18 cellular contexts compared by ENCODE assay signal in the genomic region with DNA sequence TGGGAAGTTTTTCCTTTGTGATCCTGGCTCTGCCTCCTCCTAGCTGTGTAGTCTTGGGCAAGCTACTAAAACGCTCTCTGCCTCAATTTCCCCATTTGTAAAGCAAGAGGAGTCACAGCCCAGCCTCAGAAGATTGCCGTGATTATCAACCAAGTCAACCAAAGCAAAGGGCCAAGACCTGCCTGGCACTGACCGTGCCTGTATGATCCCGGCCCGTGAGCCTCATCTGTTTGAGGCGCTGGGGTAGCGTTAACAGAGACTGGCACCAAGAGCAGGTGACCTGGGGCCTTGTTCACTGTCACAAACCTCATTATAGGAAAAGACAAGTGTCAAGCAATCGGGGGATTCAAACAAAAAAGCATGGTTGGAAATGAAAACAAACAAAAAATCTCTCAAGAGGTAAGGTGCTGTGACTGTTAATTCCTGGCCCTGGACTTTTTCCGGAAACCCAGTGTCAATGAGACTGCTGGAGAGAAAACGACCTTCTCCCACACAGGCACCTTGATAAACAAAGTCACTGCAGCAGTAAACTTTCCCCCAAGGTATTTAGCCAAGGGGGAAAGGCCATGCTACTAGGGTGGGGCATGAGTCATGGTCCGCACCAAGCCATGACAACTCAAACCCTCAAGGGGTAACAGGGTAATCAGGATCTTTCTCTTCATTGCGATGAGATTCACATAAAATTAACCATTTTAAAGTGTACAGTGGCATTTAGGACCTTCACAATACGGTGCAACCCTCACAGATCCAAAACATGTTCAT. TPM values are rescaled to one million over a fixed set of nuclear protein-coding genes. Genes with fewer than 3 reads are reported as not detected.
DNase-seq lines count a peak whose midpoint lies in the region; ATAC-seq and TF ChIP-seq lines count a peak whose summit lies in the region.
"Had no signal": no experiment of that assay in that cellular context is flagged by ENCODE, and none has a peak within 500 bp of the region (broad histone marks: within the 10 kb centered on the region; RNA-seq: fewer than 3 reads in every experiment).

No MANE protein-coding gene starts in this region.

- CTCF ChIA-PET in PC-3 (lab: Charles Lee): no interaction called here
- CTCF ChIA-PET in activated naive CD4-positive, alpha-beta T cell treated with anti-CD3 and anti-CD28 coated beads, Interleukin-2, amount 10 ng/mL, durations not matched to agents 7 days and 5 days (lab: Charles Lee): no interaction called here

- DNase-seq in activated naive CD8-positive, alpha-beta T cell treated with anti-CD3 and anti-CD28 coated beads for 36 hours: no peak
- DNase-seq in activated naive CD8-positive, alpha-beta T cell treated with anti-CD3 and anti-CD28 coated beads, Interleukin-2, amount 50 U/mL, for 24 hours: no peak
- DNase-seq in PC-3 (peak; percentile 65), hepatocyte (ENCODE audit: low spot score) (peak; percentile 5), upper lobe of right lung (peak; percentile 32), AML-193 (lab: John Stamatoyannopoulos, UW) (no peak)
- no peak for DNase-seq in activated naive CD4-positive, alpha-beta T cell treated with anti-CD3 and anti-CD28 coated beads, Interleukin-2, amount 10 ng/mL, durations not matched to agents 7 days and 5 days
- DNase-seq: Calu3, DMS79 treated with DMSO at 0.1 percent for 48 hours, NCI-H1417, NCI-H1930, NCI-H2171, NCI-H446 treated with DMSO at 0.1 percent for 48 hours, NCI-H82, SJCRH30 had no signal

- no peaks in the 10 kb centered on the region for H4K20me1 ChIP-seq in PC-3 (ENCODE audit: low read length)
- H4K20me1 ChIP-seq in hepatocyte (ENCODE audit: insufficient read depth, poor library complexity, severe bottlenecking): no peaks in the 10 kb centered on the region

- H3K4me3 ChIP-seq in PC-3 (ENCODE audit: low read length) (0 out of 2 replicates have a peak overlapping the region, but pooled peaks have one; percentile 9), hepatocyte (no peak overlapping the region), upper lobe of right lung (no peak overlapping the region)
- H3K4me3 ChIP-seq: Peyer's patch, SJCRH30 had no signal

- peak overlapping the region; percentile 47 for H3K9ac ChIP-seq in PC-3 (ENCODE audit: low read length)

- peaks cover 56% of the 10 kb centered on the region for H3K4me1 ChIP-seq in PC-3 (ENCODE audit: insufficient read depth, low read length)
- H3K4me1 ChIP-seq in hepatocyte (ENCODE audit: insufficient read depth): peaks cover 5% of the 10 kb centered on the region
- H3K4me1 ChIP-seq in upper lobe of right lung: peaks cover 6% of the 10 kb centered on the region
- H3K4me1 ChIP-seq: SJCRH30 had no signal

- TF ChIP-seq CTCF in PC-3 (conservative IDR thresholded peaks at IDR 0.05; ENCODE audit: low read depth, low read length): no peak
- no peak for TF ChIP-seq CTCF in hepatocyte (IDR thresholded peaks at IDR 0.05; ENCODE audit: poor library complexity)
- TF ChIP-seq CTCF in upper lobe of right lung (IDR thresholded peaks at IDR 0.05): no peak

- WGBS in hepatocyte (ENCODE audit: low lambda C conversion rate, missing lambda C conversion rate): 85% methylated on average over 13 of the region's 13 CpGs

- peaks cover 8% of the 10 kb centered on the region for H3K4me1 Mint-ChIP-seq in activated naive CD8-positive, alpha-beta T cell treated with anti-CD3 and anti-CD28 coated beads for 36 hours
- H3K4me1 Mint-ChIP-seq in activated naive CD8-positive, alpha-beta T cell treated with anti-CD3 and anti-CD28 coated beads, Interleukin-2, amount 50 U/mL, for 24 hours: peaks cover 5% of the 10 kb centered on the region
- H3K4me1 Mint-ChIP-seq in activated naive CD4-positive, alpha-beta T cell treated with anti-CD3 and anti-CD28 coated beads, Interleukin-2, amount 10 ng/mL, durations not matched to agents 7 days and 5 days: peaks cover 13% of the 10 kb centered on the region

- intact Hi-C loops in PC-3 (cut with micrococcal nuclease): no loop called here
- intact Hi-C loops in upper lobe of right lung (cut with DNase I): no loop called here

- H3F3A ChIP-seq in PC-3 (ENCODE audit: low read length, unreplicated experiment): peaks cover 12% of the 10 kb centered on the region

- H3K9me3 Mint-ChIP-seq in activated naive CD8-positive, alpha-beta T cell treated with anti-CD3 and anti-CD28 coated beads for 36 hours: no peaks in the 10 kb centered on the region
- H3K9me3 Mint-ChIP-seq in activated naive CD8-positive, alpha-beta T cell treated with anti-CD3 and anti-CD28 coated beads, Interleukin-2, amount 50 U/mL, for 24 hours: no peaks in the 10 kb centered on the region
- H3K9me3 Mint-ChIP-seq in activated naive CD4-positive, alpha-beta T cell treated with anti-CD3 and anti-CD28 coated beads, Interleukin-2, amount 10 ng/mL, durations not matched to agents 7 days and 5 days: peaks cover 5% of the 10 kb centered on the region

- POLR2A ChIA-PET in PC-3 (lab: Charles Lee; ENCODE audit: unreplicated experiment): no interaction called here

- H3K27me3 Mint-ChIP-seq in activated naive CD8-positive, alpha-beta T cell treated with anti-CD3 and anti-CD28 coated beads for 36 hours: no peaks in the 10 kb centered on the region
- no peaks in the 10 kb centered on the region for H3K27me3 Mint-ChIP-seq in activated naive CD8-positive, alpha-beta T cell treated with anti-CD3 and anti-CD28 coated beads, Interleukin-2, amount 50 U/mL, for 24 hours
- no peaks in the 10 kb centered on the region for H3K27me3 Mint-ChIP-seq in activated naive CD4-positive, alpha-beta T cell treated with anti-CD3 and anti-CD28 coated beads, Interleukin-2, amount 10 ng/mL, durations not matched to agents 7 days and 5 days

- H3K4me2 ChIP-seq in PC-3 (ENCODE audit: low read length) (peak overlapping the region; percentile 69), hepatocyte (no peak overlapping the region)

- H3K9me2 ChIP-seq in PC-3 (replicated peaks; ENCODE audit: low read length) (no peaks in the 10 kb centered on the region), hepatocyte (replicated peaks; ENCODE audit: insufficient read depth) (no peaks in the 10 kb centered on the region)

- H3K36me3 ChIP-seq in PC-3 (ENCODE audit: low read depth, low read length) (peaks cover 40% of the 10 kb centered on the region), hepatocyte (replicated peaks; ENCODE audit: insufficient read depth, low read depth) (peaks cover 8% of the 10 kb centered on the region), upper lobe of right lung (peaks cover 36% of the 10 kb centered on the region)

- no peak for ATAC-seq in activated naive CD8-positive, alpha-beta T cell treated with anti-CD3 and anti-CD28 coated beads, Interleukin-2, amount 50 U/mL, for 24 hours
- ATAC-seq in PC-3: peak; percentile 14
- no peak for ATAC-seq in upper lobe of right lung
- ATAC-seq in HG03280 (IDR thresholded peaks at IDR 0.05; ENCODE audit: unreplicated experiment): no peak
- ATAC-seq: HepG2 had no signal

- peaks cover 17% of the 10 kb centered on the region for H3K36me3 Mint-ChIP-seq in activated naive CD8-positive, alpha-beta T cell treated with anti-CD3 and anti-CD28 coated beads for 36 hours
- H3K36me3 Mint-ChIP-seq in activated naive CD8-positive, alpha-beta T cell treated with anti-CD3 and anti-CD28 coated beads, Interleukin-2, amount 50 U/mL, for 24 hours (ENCODE audit: low read depth): peaks cover 12% of the 10 kb centered on the region
- peaks cover 46% of the 10 kb centered on the region for H3K36me3 Mint-ChIP-seq in activated naive CD4-positive, alpha-beta T cell treated with anti-CD3 and anti-CD28 coated beads, Interleukin-2, amount 10 ng/mL, durations not matched to agents 7 days and 5 days

- H3K27ac Mint-ChIP-seq in activated naive CD8-positive, alpha-beta T cell treated with anti-CD3 and anti-CD28 coated beads for 36 hours: peak overlapping the region; percentile 25
- H3K27ac Mint-ChIP-seq in activated naive CD8-positive, alpha-beta T cell treated with anti-CD3 and anti-CD28 coated beads, Interleukin-2, amount 50 U/mL, for 24 hours: no peak overlapping the region
- no peak overlapping the region for H3K27ac Mint-ChIP-seq in activated naive CD4-positive, alpha-beta T cell treated with anti-CD3 and anti-CD28 coated beads, Interleukin-2, amount 10 ng/mL, durations not matched to agents 7 days and 5 days

- H3K9me3 ChIP-seq in PC-3 (ENCODE audit: low read length) (no peaks in the 10 kb centered on the region), hepatocyte (ENCODE audit: low read depth) (peaks cover 4% of the 10 kb centered on the region), upper lobe of right lung (no peaks in the 10 kb centered on the region)
- H3K9me3 ChIP-seq: Peyer's patch, SJCRH30 had no signal

- H3K4me3 Mint-ChIP-seq in activated naive CD8-positive, alpha-beta T cell treated with anti-CD3 and anti-CD28 coated beads for 36 hours: no peak overlapping the region
- no peak overlapping the region for H3K4me3 Mint-ChIP-seq in activated naive CD8-positive, alpha-beta T cell treated with anti-CD3 and anti-CD28 coated beads, Interleukin-2, amount 50 U/mL, for 24 hours
- no peak overlapping the region for H3K4me3 Mint-ChIP-seq in activated naive CD4-positive, alpha-beta T cell treated with anti-CD3 and anti-CD28 coated beads, Interleukin-2, amount 10 ng/mL, durations not matched to agents 7 days and 5 days

- no peak overlapping the region for H2AFZ ChIP-seq in PC-3 (ENCODE audit: low read length)
- no peak overlapping the region for H2AFZ ChIP-seq in hepatocyte

- H3K27me3 ChIP-seq in PC-3 (ENCODE audit: low read length) (no peaks in the 10 kb centered on the region), hepatocyte (no peaks in the 10 kb centered on the region), upper lobe of right lung (no peaks in the 10 kb centered on the region)
- H3K27me3 ChIP-seq: Peyer's patch, SJCRH30 had no signal

- H3K79me2 ChIP-seq in PC-3 (ENCODE audit: low read length): peaks cover 44% of the 10 kb centered on the region
- peaks cover 12% of the 10 kb centered on the region for H3K79me2 ChIP-seq in hepatocyte

- H3K27ac ChIP-seq in PC-3 (ENCODE audit: low read length): peak overlapping the region; percentile 100
- no peak overlapping the region for H3K27ac ChIP-seq in hepatocyte
- no peak overlapping the region for H3K27ac ChIP-seq in upper lobe of right lung
- H3K27ac ChIP-seq: Peyer's patch, SJCRH30 had no signal

- BruUV-seq in PC-3 (replicated peaks; lab: Mats Ljungman, UMichigan): no TSS peak

RNA-seq across cellular contexts. Expression of gene MEAK7, which starts 5.4 kb away (rescaled TPM):
- total RNA-seq in activated naive CD8-positive, alpha-beta T cell treated with anti-CD3 and anti-CD28 coated beads for 36 hours: 10 to 100 TPM; 10.4 to 11.3 TPM
- 19.2 and 22.5 TPM in 2 replicates for total RNA-seq in PC-3 (2014; rRNA removed)
- total RNA-seq in hepatocyte: 13.5 and 29.7 TPM in 2 replicates
- 21.6 and 22.6 TPM in 2 replicates for polyA plus RNA-seq in hepatocyte
- total RNA-seq in upper lobe of right lung: 10.8 TPM

Comparison
In these comparisons a context has a peak if more than half of its experiments do, and no peak if none do; other contexts are left out.
1. DNase-seq: peak in PC-3 (single experiment), hepatocyte (single experiment) and upper lobe of right lung (single experiment); none in activated naive CD8-positive, alpha-beta T cell treated with anti-CD3 and anti-CD28 coated beads for 36 hours (single experiment), activated naive CD8-positive, alpha-beta T cell treated with anti-CD3 and anti-CD28 coated beads, Interleukin-2, amount 50 U/mL, for 24 hours (single experiment), activated naive CD4-positive, alpha-beta T cell treated with anti-CD3 and anti-CD28 coated beads, Interleukin-2, amount 10 ng/mL, durations not matched to agents 7 days and 5 days (single experiment) and AML-193 (0 of 2).